23 cellular contexts compared by ENCODE assay signal in the genomic region with DNA sequence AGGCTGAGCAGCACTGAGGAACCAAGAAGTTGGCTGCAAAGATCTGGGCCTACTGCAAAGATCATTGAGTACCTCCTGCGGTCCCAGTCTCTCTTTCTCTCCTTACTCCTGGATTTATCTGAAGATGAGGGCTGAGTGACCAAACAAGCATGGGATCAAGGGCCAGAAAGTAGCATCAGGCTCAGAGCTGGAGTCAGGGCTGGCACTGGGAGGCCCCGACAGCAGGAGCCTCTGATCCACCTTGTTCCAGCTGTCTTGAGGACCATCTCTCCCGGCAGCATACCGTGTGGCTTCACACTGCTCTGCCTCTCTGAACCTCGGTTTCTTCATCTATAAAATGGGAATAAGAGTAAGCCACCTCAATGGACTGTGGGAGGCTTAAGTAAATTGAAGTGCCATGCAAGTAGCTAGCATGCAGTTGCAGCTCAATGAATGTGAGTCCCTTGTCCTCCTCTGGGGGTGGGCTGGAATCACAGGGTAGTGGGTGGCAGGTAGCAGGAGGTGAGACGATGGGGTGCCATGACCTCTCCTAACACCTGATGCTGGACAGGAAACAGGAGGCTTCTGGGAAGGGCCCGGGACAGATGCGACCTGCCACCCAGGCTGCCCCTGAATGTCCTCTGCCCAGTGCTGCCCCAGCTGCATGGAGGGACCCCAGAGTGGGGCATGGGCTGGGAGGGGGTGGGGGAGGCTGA. TPM values are rescaled to one million over a fixed set of nuclear protein-coding genes. Genes with fewer than 3 reads are reported as not detected.
DNase-seq lines count a peak whose midpoint lies in the region; ATAC-seq, FAIRE-seq and TF ChIP-seq lines count a peak whose summit lies in the region.
"Had no signal": no experiment of that assay in that cellular context is flagged by ENCODE, and none has a peak within 500 bp of the region (broad histone marks: within the 10 kb centered on the region; RNA-seq: fewer than 3 reads in every experiment).

No MANE protein-coding gene starts in this region.

- H2AFZ ChIP-seq in keratinocyte (ENCODE audit: control insufficient read depth, low read length) = no peak overlapping the region

- dilution Hi-C loops in keratinocyte (cut with MboI; ENCODE audit: extremely low pct_ligation_motif_present, low sequenced_read_pairs) = no loop called here

- no peaks in the 10 kb centered on the region for H3K9me3 Mint-ChIP-seq in T-cell
- H3K9me3 Mint-ChIP-seq: CD4-positive, alpha-beta memory T cell; naive B cell had no signal

- H3K4me1 Mint-ChIP-seq in T-cell = peaks cover 19 to 37% (median 34%) of the 10 kb centered on the region in 3 donors

- DNase-seq in activated effector memory CD4-positive, alpha-beta T cell treated with anti-CD3 and anti-CD28 coated beads, Interleukin-2, amount 50 U/mL, for 16 hours = peak; percentile 55
- no peak for DNase-seq in activated effector memory CD4-positive, alpha-beta T cell treated with Interleukin-2 at 50 U/mL for 16 hours
- DNase-seq in T-cell (no peak), keratinocyte (ENCODE audit: low read depth, low spot score) (no peak), stomach (peak; percentile 16), middle frontal gyrus (ENCODE audit: extremely low spot score, low spot score) (no peak), NCI-H1694 treated with DMSO at 0.1 percent for 48 hours (lab: John Stamatoyannopoulos, UW) (no peak)
- DNase-seq: activated CD4-positive, alpha-beta T cell treated with anti-CD3 and anti-CD28 coated beads for 1 hour; activated naive CD4-positive, alpha-beta T cell; CD4-positive, alpha-beta memory T cell; DMS53; heart right ventricle; naive B cell; NCI-H1436 treated with DMSO at 0.1 percent for 48 hours; NCI-H345; posterior cingulate gyrus; T1000 had no signal

- H3K9me3 ChIP-seq in keratinocyte (ENCODE audit: control insufficient read depth, low read depth, low read length) = no peaks in the 10 kb centered on the region
- H3K9me3 ChIP-seq in stomach = no peaks in the 10 kb centered on the region
- H3K9me3 ChIP-seq: ascending aorta, heart right ventricle, uterus had no signal

- ATAC-seq in T-cell (replicated peaks in 1 of 4) = no peak
- no peak for ATAC-seq in GM21786 (IDR thresholded peaks at IDR 0.05; ENCODE audit: unreplicated experiment)

- TF ChIP-seq POLR2A in stomach (IDR thresholded peaks at IDR 0.05) = no peak

- no peaks in the 10 kb centered on the region for H3K36me3 ChIP-seq in keratinocyte (ENCODE audit: control insufficient read depth in 2 of 2, extremely low read depth in 1 of 2, insufficient read depth in 2 of 2, low read length in 2 of 2)
- H3K36me3 ChIP-seq in stomach = no peaks in the 10 kb centered on the region
- H3K36me3 ChIP-seq: ascending aorta, heart right ventricle, uterus had no signal

- no peaks in the 10 kb centered on the region for H3K79me2 ChIP-seq in keratinocyte (ENCODE audit: control insufficient read depth, insufficient read depth, low read length)

- H3K4me1 ChIP-seq in keratinocyte (ENCODE audit: control insufficient read depth, extremely low read depth, insufficient read depth, low read length) (peaks cover 66% of the 10 kb centered on the region), stomach (peaks cover 0 to 30% (median 15%) of the 10 kb centered on the region in 4 donors)

- no peak for TF ChIP-seq EP300 in stomach (IDR thresholded peaks at IDR 0.05)

- H3K27ac ChIP-seq in keratinocyte (ENCODE audit: control insufficient read depth, insufficient read depth, low read length) (peak overlapping the region; percentile 59), stomach (no peak overlapping the region)
- H3K27ac ChIP-seq: ascending aorta, uterus had no signal

- no peak for FAIRE-seq in keratinocyte (lab: Jason Lieb, UNC)
- FAIRE-seq: colon, endothelial cell of umbilical vein, GM12891 had no signal

- H4K20me1 ChIP-seq in keratinocyte (ENCODE audit: control insufficient read depth, extremely low read depth, insufficient read depth, low read length) = no peaks in the 10 kb centered on the region

- 80 to 87% (median 84%) methylated on average over 8 of the region's 8 CpGs for WGBS in stomach, 5 donors

- TF ChIP-seq CTCF in keratinocyte (optimal IDR thresholded peaks at IDR 0.05 in 1 of 3, IDR thresholded peaks at IDR 0.05 in 1 of 3, conservative IDR thresholded peaks at IDR 0.05 in 1 of 3; ENCODE audit: extremely low read depth in 1 of 3, insufficient read depth in 2 of 3, low read length in 3 of 3) (no peak), stomach (IDR thresholded peaks at IDR 0.05) (no peak)

- H3K9me1 ChIP-seq in keratinocyte (ENCODE audit: control insufficient read depth, extremely low read depth, insufficient read depth, low read length) = no peaks in the 10 kb centered on the region

- H3K9ac ChIP-seq in keratinocyte (ENCODE audit: control insufficient read depth, extremely low read depth, insufficient read depth, low read length) = no peak overlapping the region

- H3K27ac Mint-ChIP-seq in T-cell = peak overlapping the region; percentile 50 to 65

- H3K4me3 Mint-ChIP-seq in T-cell = no peak overlapping the region
- H3K4me3 Mint-ChIP-seq: CD4-positive, alpha-beta memory T cell had no signal

- peak overlapping the region; percentile 14 for H3K4me2 ChIP-seq in keratinocyte (ENCODE audit: control insufficient read depth, extremely low read depth, insufficient read depth, low read depth, low read length)

- intact Hi-C loops in stomach (cut with DNase I; ENCODE audit: low total_unique reads) = no loop called here

- H3K36me3 Mint-ChIP-seq in T-cell = no peaks in the 10 kb centered on the region
- H3K36me3 Mint-ChIP-seq: CD4-positive, alpha-beta memory T cell; naive B cell had no signal

- peaks cover 3 to 4% of the 10 kb centered on the region in 2 donors for H3K27me3 Mint-ChIP-seq in T-cell

- CTCF ChIA-PET in T-cell (lab: Charles Lee) = interaction anchor here (0.5 to 1.7 kb wide), 4 partner anchors 9 to 397 kb away, joined by 3 to 4 read pairs (median 4); no protein-coding TSS in a partner anchor

- POLR2A ChIA-PET in T-cell (lab: Charles Lee) = no interaction called here

- H3K27me3 ChIP-seq in keratinocyte (ENCODE audit: control insufficient read depth, extremely low read depth, insufficient read depth, low read length) (no peaks in the 10 kb centered on the region), stomach (peaks cover 0 to 26% (median 0%) of the 10 kb centered on the region in 3 donors)
- H3K27me3 ChIP-seq: ascending aorta, heart right ventricle, uterus had no signal

- H3K4me3 ChIP-seq in keratinocyte (ENCODE audit: control insufficient read depth in 2 of 3, extremely low read depth in 1 of 3, insufficient read depth in 2 of 3, low read depth in 1 of 3, low read length in 3 of 3) = no peak overlapping the region
- H3K4me3 ChIP-seq in stomach = no peak overlapping the region
- H3K4me3 ChIP-seq: ascending aorta, heart right ventricle, uterus had no signal

RNA-seq across cellular contexts. Expression of a gene that starts 52.5 kb away (rescaled TPM):
- total RNA-seq in T-cell (10 to 100 TPM in 3 of 5 donors, 1 to 10 TPM in 2; 8.7 to 12.5 (median 10.6) TPM), stomach (100 to 1,000 TPM in 1 of 5 donors, 10 to 100 TPM in 3, 1 to 10 TPM in 1; 4.5 to 139 (median 14.2) TPM)
- polyA plus RNA-seq in keratinocyte (2.1 to 2.7 TPM (median 2.5 TPM) in 3 replicates), stomach (1 to 10 TPM; 1.2 to 3.5 (median 2.6) TPM)
- 0.79 TPM for polyA plus RNA-seq in keratinocyte (2011; ENCODE audit: low read depth)
- polyA plus RNA-seq in keratinocyte (2011; cell fraction: cytosol; rRNA removed) = 1.6 and 2.6 TPM in 2 replicates
- polyA plus RNA-seq in keratinocyte (2011; cell fraction: nucleus; rRNA removed) = 2.6 and 3.9 TPM in 2 replicates
- 1.7 and 2.4 TPM in 2 replicates for polyA plus RNA-seq in keratinocyte (2012; ENCODE audit: low replicate concordance)
- 2.3 to 5.2 TPM (median 3.2 TPM) in 3 replicates for polyA minus RNA-seq in keratinocyte
- polyA minus RNA-seq in keratinocyte (2011; cell fraction: cytosol; rRNA and poly(A)+ RNA removed) = 7.5 TPM
- polyA minus RNA-seq in keratinocyte (2011; cell fraction: nucleus; rRNA and poly(A)+ RNA removed) = 2.9 and 3.2 TPM in 2 replicates

Comparison
In these comparisons a context has a peak if more than half of its experiments do, and no peak if none do; other contexts are left out.
1. DNase-seq: peak in activated effector memory CD4-positive, alpha-beta T cell treated with anti-CD3 and anti-CD28 coated beads, Interleukin-2, amount 50 U/mL, for 16 hours (single experiment) and stomach (single experiment); none in activated effector memory CD4-positive, alpha-beta T cell treated with Interleukin-2 at 50 U/mL for 16 hours (single experiment), T-cell (0 of 34), keratinocyte (single experiment), middle frontal gyrus (single experiment) and NCI-H1694 treated with DMSO at 0.1 percent for 48 hours (single experiment).